In genomic region chr17:77772461-77772897, GRCh38 we compare ENCODE assay signal across 8 cellular contexts.
A peak's percentile ranks its signal among the peaks of the same experiment; 100 is the strongest.
DNase-seq lines count a peak whose midpoint lies in the region; ATAC-seq and TF ChIP-seq lines count a peak whose summit lies in the region.

No MANE protein-coding gene starts in this region.

- no peak overlapping the region for H3K4me3 ChIP-seq in DND-41 (ENCODE audit: low read depth in 1 of 2, low read length in 2 of 2)
- no peak overlapping the region for H3K4me3 ChIP-seq in mucosa of descending colon

- peak; percentile 28 for DNase-seq in DND-41
- DNase-seq in MV-4-11 (lab: John Stamatoyannopoulos, UW) = peak; percentile 20
- peak; percentile 62 to 68 for DNase-seq in activated CD4-positive, alpha-beta T cell treated with anti-CD3 and anti-CD28 coated beads for 4 hours
- DNase-seq in dermis blood vessel endothelial cell = peak; percentile 80
- peak; percentile 66 to 79 (median 69) for DNase-seq in mucosa of descending colon
- DNase-seq in stimulated activated naive CD4-positive, alpha-beta T cell (lab: John Stamatoyannopoulos, UW) = peak; percentile 25 to 67 (median 46)

- H3K27ac ChIP-seq in DND-41 (ENCODE audit: low read length) = no peak overlapping the region

- ATAC-seq in DND-41 (ENCODE audit: insufficient read depth, low read depth) (peak; percentile 61; the same call in 2 of the 3 replicates), mucosa of descending colon (peak; percentile 92), GM21390 (IDR thresholded peaks at IDR 0.05; ENCODE audit: unreplicated experiment) (no peak), HG03045 (IDR thresholded peaks at IDR 0.05; ENCODE audit: unreplicated experiment) (no peak)

- H3K9me3 ChIP-seq in DND-41 (ENCODE audit: insufficient read depth, low read length, severe bottlenecking) = no peaks in the 10 kb centered on the region
- no peaks in the 10 kb centered on the region for H3K9me3 ChIP-seq in mucosa of descending colon

- H3K4me1 ChIP-seq in DND-41 (ENCODE audit: insufficient read depth, low read length) = no peaks in the 10 kb centered on the region
- H3K4me1 ChIP-seq in mucosa of descending colon (ENCODE audit: low read depth) = peaks cover 3% of the 10 kb centered on the region

- no peak overlapping the region for H2AFZ ChIP-seq in DND-41 (ENCODE audit: low read depth, low read length)

- TF ChIP-seq CTCF in DND-41 (IDR thresholded peaks at IDR 0.05; ENCODE audit: borderline replicate concordance, extremely low read depth, low read length, poor library complexity, severe bottlenecking) (peak; percentile 58), mucosa of descending colon (IDR thresholded peaks at IDR 0.05) (peak; percentile 72)

- H3K79me2 ChIP-seq in DND-41 (ENCODE audit: insufficient read depth, low read length) = no peaks in the 10 kb centered on the region

- no peaks in the 10 kb centered on the region for H4K20me1 ChIP-seq in DND-41 (ENCODE audit: insufficient read depth, low read length)

- intact Hi-C loops in mucosa of descending colon (cut with DNase I, micrococcal nuclease) = loop anchor here in 1 of 2 donors (5.0 kb wide), 1 partner anchor 240 kb away; no protein-coding TSS in a partner anchor

- H3K27me3 ChIP-seq in DND-41 (ENCODE audit: insufficient read depth, low read length, poor library complexity) = peaks cover 3% of the 10 kb centered on the region

- no peaks in the 10 kb centered on the region for H3K36me3 ChIP-seq in DND-41 (ENCODE audit: insufficient read depth, low read length)
- no peaks in the 10 kb centered on the region for H3K36me3 ChIP-seq in mucosa of descending colon (ENCODE audit: low read depth)

- no peak overlapping the region for H3K9ac ChIP-seq in DND-41 (ENCODE audit: low read depth, low read length)

- H3K4me2 ChIP-seq in DND-41 (ENCODE audit: insufficient read depth, low read length) = no peak overlapping the region

Comparison
In these comparisons a context has a peak if more than half of its experiments do, and no peak if none do; other contexts are left out.
1. ATAC-seq: peak in DND-41 (single experiment) and mucosa of descending colon (single experiment); none in GM21390 (single experiment) and HG03045 (single experiment).
2. DNase-seq: peak in every context shown above with its lines; median percentile 80 in dermis blood vessel endothelial cell; 69 in mucosa of descending colon; 65 in activated CD4-positive, alpha-beta T cell treated with anti-CD3 and anti-CD28 coated beads for 4 hours; 46 in stimulated activated naive CD4-positive, alpha-beta T cell; 28 in DND-41; 20 in MV-4-11.